Comparison of ENCODE assay signal across 8 cellular contexts in the genomic region with DNA sequence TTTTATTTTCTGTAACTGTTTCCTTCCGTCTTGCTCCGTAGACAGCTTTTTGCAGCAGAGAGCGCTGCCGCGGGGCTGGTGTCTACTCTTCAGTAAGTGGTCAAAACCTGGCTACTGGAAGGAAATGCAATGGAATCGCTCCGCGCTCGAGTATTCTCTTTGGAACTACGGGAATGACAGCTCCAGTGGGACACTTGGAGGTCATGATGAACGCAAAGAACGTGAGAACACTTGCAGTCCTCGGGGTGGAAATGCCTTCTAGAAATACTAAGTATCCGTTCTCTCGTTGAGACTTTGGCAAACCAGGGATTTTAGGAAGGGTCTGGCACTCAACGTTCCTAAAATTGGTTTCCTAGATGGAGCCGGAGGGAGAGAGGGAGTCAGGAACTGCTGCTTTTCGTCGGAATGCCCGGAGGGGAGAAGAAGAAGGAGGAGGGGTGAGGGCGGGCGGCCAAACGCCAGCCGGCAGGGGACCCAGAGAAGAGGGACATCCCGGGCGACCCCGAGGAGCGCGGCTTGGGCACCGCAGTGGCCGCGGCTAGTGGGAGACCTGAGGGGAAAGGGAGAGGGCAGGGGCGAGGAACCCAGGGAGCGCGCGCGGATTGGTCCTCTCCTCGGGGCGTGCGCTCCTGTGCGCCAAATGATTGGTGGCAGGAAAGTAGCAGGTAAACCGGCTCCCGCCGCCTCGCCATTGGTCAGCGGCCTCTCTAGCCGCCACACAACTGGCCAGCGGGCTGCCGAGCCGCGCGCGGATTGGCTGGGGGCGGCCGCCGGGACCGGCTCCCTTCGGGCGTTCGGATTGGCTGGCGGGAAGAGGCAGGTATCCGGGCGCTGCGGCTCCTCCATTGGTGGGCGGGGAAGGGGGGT. TPM values are rescaled to one million over a fixed set of nuclear protein-coding genes. Genes with fewer than 3 reads are reported as not detected.
DNase-seq lines count a peak whose midpoint lies in the region; ATAC-seq and TF ChIP-seq lines count a peak whose summit lies in the region.

No MANE protein-coding gene starts in this region.

- 0% methylated on average over 33 of the region's 65 CpGs for WGBS in right lobe of liver (ENCODE audit: insufficient coverage, low coverage, low lambda C conversion rate, missing lambda C conversion rate)

- H3K4me1 Mint-ChIP-seq in activated CD4-positive, alpha-beta memory T cell treated with anti-CD3 and anti-CD28 coated beads for 36 hours (ENCODE audit: low read depth), result peaks cover 44% of the 10 kb centered on the region

- peak overlapping the region; percentile 95 for H3K4me3 Mint-ChIP-seq in activated CD4-positive, alpha-beta memory T cell treated with anti-CD3 and anti-CD28 coated beads for 36 hours

- H3K27ac ChIP-seq in duodenal mucosa (ENCODE audit: low read depth, low read length) (peak overlapping the region; percentile 53), right lobe of liver (peak overlapping the region; percentile 50 to 93 (median 79))

- peak; percentile 61 for TF ChIP-seq POLR2A in right lobe of liver (IDR thresholded peaks at IDR 0.05)

- no peaks in the 10 kb centered on the region for H3K36me3 ChIP-seq in BE2C
- no peaks in the 10 kb centered on the region for H3K36me3 ChIP-seq in duodenal mucosa (ENCODE audit: control insufficient read depth in 1 of 2, insufficient read depth in 2 of 2, low read length in 2 of 2)
- no peaks in the 10 kb centered on the region for H3K36me3 ChIP-seq in right lobe of liver

- H3K27me3 Mint-ChIP-seq in activated CD4-positive, alpha-beta memory T cell treated with anti-CD3 and anti-CD28 coated beads for 36 hours, result peaks cover 7% of the 10 kb centered on the region

- DNase-seq in BE2C, result peak; percentile 93
- peak; percentile 99 for DNase-seq in NCI-H69 (lab: John Stamatoyannopoulos, UW)
- peak; percentile 98 for DNase-seq in activated CD4-positive, alpha-beta memory T cell treated with anti-CD3 and anti-CD28 coated beads for 36 hours
- peak; percentile 99 for DNase-seq in right lobe of liver
- peak; percentile 97 for DNase-seq in stimulated activated CD4-positive, alpha-beta T cell treated with anti-CD3 and anti-CD28 coated beads, Interleukin-4, amount 100 ng/mL, for 24 hours

- H3K9me3 Mint-ChIP-seq in activated CD4-positive, alpha-beta memory T cell treated with anti-CD3 and anti-CD28 coated beads for 36 hours, result no peaks in the 10 kb centered on the region

- POLR2A ChIA-PET in activated CD4-positive, alpha-beta memory T cell treated with anti-CD3 and anti-CD28 coated beads for 36 hours (lab: Charles Lee), result interaction anchor here (0.9 to 1.4 kb wide), 2 partner anchors 11 to 21 kb away, joined by 4 read pairs; no protein-coding TSS in a partner anchor

- no peaks in the 10 kb centered on the region for H3K9me3 ChIP-seq in BE2C
- H3K9me3 ChIP-seq in duodenal mucosa (ENCODE audit: control insufficient read depth in 1 of 2, low read length in 2 of 2), result no peaks in the 10 kb centered on the region
- no peaks in the 10 kb centered on the region for H3K9me3 ChIP-seq in right lobe of liver

- peak overlapping the region; percentile 78 for H3K27ac Mint-ChIP-seq in activated CD4-positive, alpha-beta memory T cell treated with anti-CD3 and anti-CD28 coated beads for 36 hours

- TF ChIP-seq CTCF in BE2C (IDR thresholded peaks at IDR 0.05; ENCODE audit: low read depth, low read length) (no peak), right lobe of liver (IDR thresholded peaks at IDR 0.05) (no peak)

- intact Hi-C loops in activated CD4-positive, alpha-beta memory T cell treated with anti-CD3 and anti-CD28 coated beads for 36 hours (cut with micrococcal nuclease), result loop anchor here (1.0 to 5.0 kb wide), 5 partner anchors 10 to 390 kb away; a partner anchor contains a TSS
- intact Hi-C loops in right lobe of liver (cut with DNase I), result no loop called here

- H3K9ac ChIP-seq in duodenal mucosa (ENCODE audit: low read depth in 1 of 2, low read length in 2 of 2), result peak overlapping the region; percentile 50 to 83

- ATAC-seq in GM19324 (IDR thresholded peaks at IDR 0.05; ENCODE audit: low FRiP score, unreplicated experiment) (peak; percentile 95), HG03460 (IDR thresholded peaks at IDR 0.05; ENCODE audit: unreplicated experiment) (peak; percentile 89), right lobe of liver (peak; percentile 85 to 94 (median 91))

- H3K4me1 ChIP-seq in BE2C, result no peaks in the 10 kb centered on the region
- H3K4me1 ChIP-seq in duodenal mucosa (ENCODE audit: control insufficient read depth in 1 of 2, insufficient read depth in 2 of 2, low read length in 2 of 2), result peaks cover 12 to 18% of the 10 kb centered on the region in 2 donors
- peaks cover 0 to 39% (median 9%) of the 10 kb centered on the region in 4 donors for H3K4me1 ChIP-seq in right lobe of liver

- H3K36me3 Mint-ChIP-seq in activated CD4-positive, alpha-beta memory T cell treated with anti-CD3 and anti-CD28 coated beads for 36 hours, result peaks cover 3% of the 10 kb centered on the region

- H3K27me3 ChIP-seq in BE2C, result peaks cover 21% of the 10 kb centered on the region; the same call in 1 of the 2 replicates
- H3K27me3 ChIP-seq in duodenal mucosa (ENCODE audit: control insufficient read depth in 1 of 2, insufficient read depth in 2 of 2, low read length in 2 of 2), result peaks cover 3 to 11% of the 10 kb centered on the region in 2 donors
- H3K27me3 ChIP-seq in right lobe of liver, result no peaks in the 10 kb centered on the region

- H3K4me3 ChIP-seq in BE2C (ENCODE audit: low read depth, low read length) (peak overlapping the region; percentile 71), duodenal mucosa (ENCODE audit: low read depth in 1 of 2, low read length in 2 of 2) (peak overlapping the region; percentile 83 to 94), right lobe of liver (peak overlapping the region; percentile 75 to 98 (median 91))

- CTCF ChIA-PET in activated CD4-positive, alpha-beta memory T cell treated with anti-CD3 and anti-CD28 coated beads for 36 hours (lab: Charles Lee), result interaction anchor here (0.9 to 2.0 kb wide), 6 partner anchors 39 to 67 kb away, joined by 3 to 12 read pairs (median 4); no protein-coding TSS in a partner anchor

RNA-seq across cellular contexts. Expression of a gene that starts 0.5 kb away (rescaled TPM):
- polyA plus RNA-seq in BE2C (2012; ENCODE audit: insufficient read depth, insufficient read length, low read depth), result 2.4 TPM
- 10 to 100 TPM; 20.2 to 24.8 TPM for total RNA-seq in activated CD4-positive, alpha-beta memory T cell treated with anti-CD3 and anti-CD28 coated beads for 36 hours
- 10 to 100 TPM in 5 of 6 experiments, 1 to 10 TPM in 1; 9.9 to 38.0 (median 12.9) TPM for total RNA-seq in right lobe of liver

Comparison
In these comparisons a context has a peak if more than half of its experiments do, and no peak if none do; other contexts are left out.
1. Peak in every context shown above with its lines: DNase-seq, ATAC-seq, H3K4me3 ChIP-seq and H3K27ac ChIP-seq.